ENCODE assay signal across 22 cellular contexts in genomic region chr19:46875234-46875633, GRCh38. TPM values are rescaled to one million over a fixed set of nuclear protein-coding genes. Genes with fewer than 3 reads are reported as not detected.
DNase-seq lines count a peak whose midpoint lies in the region; ATAC-seq and TF ChIP-seq lines count a peak whose summit lies in the region.
"Had no signal": no experiment of that assay in that cellular context is flagged by ENCODE, and none has a peak within 500 bp of the region (broad histone marks: within the 10 kb centered on the region; RNA-seq: fewer than 3 reads in every experiment).

No MANE protein-coding gene starts in this region.

- H4K20me1 ChIP-seq in GM23338 (replicated peaks; ENCODE audit: insufficient read depth) = peaks cover 29% of the 10 kb centered on the region; the same call in 1 of the 2 replicates

- no peak overlapping the region for H3K4me2 ChIP-seq in GM23338

- TF ChIP-seq CTCF in GM23338 (conservative IDR thresholded peaks at IDR 0.05; ENCODE audit: low read depth in 2 of 2) (no peak), WTC11 (IDR thresholded peaks at IDR 0.05) (no peak), foreskin keratinocyte (conservative IDR thresholded peaks at IDR 0.05) (no peak), osteocyte (IDR thresholded peaks at IDR 0.05) (no peak), mucosa of descending colon (IDR thresholded peaks at IDR 0.05) (no peak)

- no peaks in the 10 kb centered on the region for H3F3A ChIP-seq in GM23338 (replicated peaks; ENCODE audit: low read depth)

- H3K9me2 ChIP-seq in GM23338 (ENCODE audit: insufficient read depth) = no peaks in the 10 kb centered on the region

- H3K27me3 Mint-ChIP-seq in GM23338 (ENCODE audit: insufficient read depth, low read depth, poor library complexity) (peaks cover 12% of the 10 kb centered on the region), WTC11 (ENCODE audit: low read depth) (no peaks in the 10 kb centered on the region), osteocyte (ENCODE audit: unreplicated experiment) (no peaks in the 10 kb centered on the region)
- H3K27me3 Mint-ChIP-seq: CD4-positive, alpha-beta memory T cell; effector memory CD8-positive, alpha-beta T cell had no signal

- no peak overlapping the region for H3K4me3 ChIP-seq in GM23338
- no peak overlapping the region for H3K4me3 ChIP-seq in mucosa of descending colon
- H3K4me3 ChIP-seq: spleen had no signal

- H3K4me1 Mint-ChIP-seq in GM23338 (peaks cover 12% of the 10 kb centered on the region), WTC11 (peaks cover 9% of the 10 kb centered on the region), osteocyte (ENCODE audit: unreplicated experiment) (peaks cover 41% of the 10 kb centered on the region)
- H3K4me1 Mint-ChIP-seq: nephron progenitor cell had no signal

- DNase-seq in GM23338 (ENCODE audit: low spot score) (peak; percentile 79), WTC11 (ENCODE audit: low spot score) (no peak), foreskin keratinocyte (peak; percentile 49 to 71), osteocyte (ENCODE audit: extremely low spot score, unreplicated experiment) (no peak), NCI-H1930 (lab: John Stamatoyannopoulos, UW) (no peak), DMS114 treated with DMSO at 0.1 percent for 48 hours (lab: John Stamatoyannopoulos, UW; ENCODE audit: unreplicated experiment) (no peak), GOT3 (lab: John Stamatoyannopoulos, UW) (no peak), mucosa of descending colon (no peak)
- DNase-seq: activated CD4-positive, alpha-beta T cell treated with anti-CD3 and anti-CD28 coated beads for 48 hours; activated CD8-positive, alpha-beta memory T cell treated with anti-CD3 and anti-CD28 coated beads, Interleukin-2, amount 50 U/mL, for 48 hours; activated gamma-delta T cell; amygdala; CD4-positive, alpha-beta memory T cell; effector memory CD8-positive, alpha-beta T cell; hippocampal formation; Kasumi-1; NCI-H1092; NCI-H524; nephron progenitor cell; spleen; stimulated activated CD8-positive, alpha-beta memory T cell treated with anti-CD3 and anti-CD28 coated beads, Interleukin-4, amount 100 ng/mL, for 48 hours; SW 1271 had no signal

- H3K4me3 Mint-ChIP-seq in GM23338 = no peak overlapping the region; the same call in 2 of the 3 replicates
- no peak overlapping the region for H3K4me3 Mint-ChIP-seq in WTC11
- H3K4me3 Mint-ChIP-seq in osteocyte (ENCODE audit: unreplicated experiment) = no peak overlapping the region
- H3K4me3 Mint-ChIP-seq: CD4-positive, alpha-beta memory T cell; effector memory CD8-positive, alpha-beta T cell; nephron progenitor cell had no signal

- H3K79me2 ChIP-seq in GM23338 (replicated peaks; ENCODE audit: insufficient read depth) = peaks cover 92% of the 10 kb centered on the region

- no peaks in the 10 kb centered on the region for H3K4me1 ChIP-seq in GM23338 (ENCODE audit: insufficient read depth)
- H3K4me1 ChIP-seq in foreskin keratinocyte = peaks cover 29% of the 10 kb centered on the region
- H3K4me1 ChIP-seq in mucosa of descending colon (ENCODE audit: low read depth) = no peaks in the 10 kb centered on the region

- peak overlapping the region; percentile 80 for H3K27ac Mint-ChIP-seq in GM23338
- H3K27ac Mint-ChIP-seq in WTC11 = peak overlapping the region; percentile 98
- peak overlapping the region; percentile 69 for H3K27ac Mint-ChIP-seq in osteocyte (ENCODE audit: unreplicated experiment)
- H3K27ac Mint-ChIP-seq: nephron progenitor cell had no signal

- H3K9me3 ChIP-seq in mucosa of descending colon = no peaks in the 10 kb centered on the region
- H3K9me3 ChIP-seq: spleen had no signal

- POLR2A ChIA-PET in WTC11 (lab: Charles Lee) = no interaction called here

- H3K9me3 Mint-ChIP-seq in GM23338 = no peaks in the 10 kb centered on the region
- H3K9me3 Mint-ChIP-seq in WTC11 = no peaks in the 10 kb centered on the region
- H3K9me3 Mint-ChIP-seq in osteocyte (ENCODE audit: unreplicated experiment) = no peaks in the 10 kb centered on the region
- H3K9me3 Mint-ChIP-seq: CD4-positive, alpha-beta memory T cell; effector memory CD8-positive, alpha-beta T cell; nephron progenitor cell had no signal

- no peaks in the 10 kb centered on the region for H3K27me3 ChIP-seq in GM23338 (ENCODE audit: insufficient read depth)
- no peaks in the 10 kb centered on the region for H3K27me3 ChIP-seq in foreskin keratinocyte
- H3K27me3 ChIP-seq: spleen had no signal

- no peaks in the 10 kb centered on the region for H3K36me3 ChIP-seq in GM23338 (ENCODE audit: insufficient read depth)
- no peaks in the 10 kb centered on the region for H3K36me3 ChIP-seq in mucosa of descending colon (ENCODE audit: low read depth)

- H3K27ac ChIP-seq in GM23338 (ENCODE audit: low read depth) (peak overlapping the region; percentile 77), foreskin keratinocyte (peak overlapping the region; percentile 40)
- H3K27ac ChIP-seq: spleen had no signal

- H3K36me3 Mint-ChIP-seq in GM23338 (ENCODE audit: low read depth) (peaks cover 7% of the 10 kb centered on the region; the same call in 2 of the 3 replicates), WTC11 (peaks cover 5% of the 10 kb centered on the region), osteocyte (ENCODE audit: unreplicated experiment) (peaks cover 9% of the 10 kb centered on the region)

- CTCF ChIA-PET in WTC11 (lab: Charles Lee) = no interaction called here

- intact Hi-C loops in mucosa of descending colon (cut with DNase I, micrococcal nuclease) = no loop called here

- H2AFZ ChIP-seq in GM23338 = no peak overlapping the region

- ATAC-seq in GM23338 = peak; percentile 66
- peak; percentile 48 for ATAC-seq in WTC11
- no peak for ATAC-seq in foreskin keratinocyte
- no peak for ATAC-seq in mucosa of descending colon
- ATAC-seq: effector memory CD8-positive, alpha-beta T cell had no signal

TF ChIP-seq in GM23338, 12 proteins besides CTCF, POLR2A, EP300 and RAD21 (continues in another document):
- no peak for TF ChIP-seq ZNF114 (CRISPR knock-in tag; IDR thresholded peaks at IDR 0.05)
- TF ChIP-seq ZNF331 (CRISPR knock-in tag; IDR thresholded peaks at IDR 0.05; ENCODE audit: low read depth) = no peak
- TF ChIP-seq STAT1 (IDR thresholded peaks at IDR 0.05; ENCODE audit: unreplicated experiment) = no peak
- TF ChIP-seq NANOG (IDR thresholded peaks at IDR 0.05; ENCODE audit: borderline replicate concordance) = no peak
- no peak for TF ChIP-seq POLR2AphosphoS5 (IDR thresholded peaks at IDR 0.05; ENCODE audit: low read depth)
- no peak for TF ChIP-seq EZH2phosphoT487 (IDR thresholded peaks at IDR 0.05; ENCODE audit: unreplicated experiment)

TF ChIP-seq in WTC11, 78 proteins besides CTCF, POLR2A, EP300 and RAD21 (continues in another document):
- TF ChIP-seq GTF2I (CRISPR knock-in tag; conservative IDR thresholded peaks at IDR 0.05) (no peak), ELF4 (CRISPR knock-in tag; IDR thresholded peaks at IDR 0.05; ENCODE audit: low read depth) (no peak), KAT7 (CRISPR knock-in tag; IDR thresholded peaks at IDR 0.05; ENCODE audit: borderline replicate concordance) (no peak), MLX (CRISPR knock-in tag; IDR thresholded peaks at IDR 0.05) (no peak), MYBL2 (CRISPR knock-in tag; IDR thresholded peaks at IDR 0.05) (no peak), PRRX2 (CRISPR knock-in tag; IDR thresholded peaks at IDR 0.05) (no peak)
- TF ChIP-seq, protein P1, sequence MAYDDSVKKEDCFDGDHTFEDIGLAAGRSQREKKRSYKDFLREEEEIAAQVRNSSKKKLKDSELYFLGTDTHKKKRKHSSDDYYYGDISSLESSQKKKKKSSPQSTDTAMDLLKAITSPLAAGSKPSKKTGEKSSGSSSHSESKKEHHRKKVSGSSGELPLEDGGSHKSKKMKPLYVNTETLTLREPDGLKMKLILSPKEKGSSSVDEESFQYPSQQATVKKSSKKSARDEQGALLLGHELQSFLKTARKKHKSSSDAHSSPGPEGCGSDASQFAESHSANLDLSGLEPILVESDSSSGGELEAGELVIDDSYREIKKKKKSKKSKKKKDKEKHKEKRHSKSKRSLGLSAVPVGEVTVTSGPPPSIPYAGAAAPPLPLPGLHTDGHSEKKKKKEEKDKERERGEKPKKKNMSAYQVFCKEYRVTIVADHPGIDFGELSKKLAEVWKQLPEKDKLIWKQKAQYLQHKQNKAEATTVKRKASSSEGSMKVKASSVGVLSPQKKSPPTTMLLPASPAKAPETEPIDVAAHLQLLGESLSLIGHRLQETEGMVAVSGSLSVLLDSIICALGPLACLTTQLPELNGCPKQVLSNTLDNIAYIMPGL (CRISPR knock-in tag; IDR thresholded peaks at IDR 0.05) = no peak
- TF ChIP-seq, protein P2, sequence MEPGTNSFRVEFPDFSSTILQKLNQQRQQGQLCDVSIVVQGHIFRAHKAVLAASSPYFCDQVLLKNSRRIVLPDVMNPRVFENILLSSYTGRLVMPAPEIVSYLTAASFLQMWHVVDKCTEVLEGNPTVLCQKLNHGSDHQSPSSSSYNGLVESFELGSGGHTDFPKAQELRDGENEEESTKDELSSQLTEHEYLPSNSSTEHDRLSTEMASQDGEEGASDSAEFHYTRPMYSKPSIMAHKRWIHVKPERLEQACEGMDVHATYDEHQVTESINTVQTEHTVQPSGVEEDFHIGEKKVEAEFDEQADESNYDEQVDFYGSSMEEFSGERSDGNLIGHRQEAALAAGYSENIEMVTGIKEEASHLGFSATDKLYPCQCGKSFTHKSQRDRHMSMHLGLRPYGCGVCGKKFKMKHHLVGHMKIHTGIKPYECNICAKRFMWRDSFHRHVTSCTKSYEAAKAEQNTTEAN (CRISPR knock-in tag; IDR thresholded peaks at IDR 0.05) = no peak

RNA-seq across cellular contexts. Expression of gene ARHGAP35, which starts 14.4 kb away (rescaled TPM):
- total RNA-seq in GM23338 (2014; rRNA removed; shearing (Covaris generic)) = 49.4 and 57.7 TPM in 2 replicates
- polyA plus RNA-seq in GM23338 (2016; fragmentation: Nextera tagmentation; extraction: Ambion mirVana) = 13.6 and 14.4 TPM in 2 replicates
- total RNA-seq in WTC11 (2021) = 47.2 to 56.3 TPM (median 47.3 TPM) in 3 replicates
- total RNA-seq in foreskin keratinocyte = 39.9 and 43.3 TPM in 2 replicates
- polyA plus RNA-seq in foreskin keratinocyte = 8.2 and 9.9 TPM in 2 replicates
- total RNA-seq in osteocyte = 107 and 113 TPM in 2 replicates
- 10 to 100 TPM; 56.5 to 85.3 (median 82.7) TPM for total RNA-seq in mucosa of descending colon

RNA-seq across cellular contexts. Expression of gene AP2S1, which starts 24.6 kb away (rescaled TPM):
- 115 and 140 TPM in 2 replicates for total RNA-seq in GM23338 (2014; rRNA removed; shearing (Covaris generic))
- polyA plus RNA-seq in GM23338 (2016; fragmentation: Nextera tagmentation; extraction: Ambion mirVana) (278 and 299 TPM in 2 replicates), foreskin keratinocyte (469 and 482 TPM in 2 replicates)
- total RNA-seq in WTC11 (2021) (232 to 249 TPM (median 234 TPM) in 3 replicates), foreskin keratinocyte (310 and 317 TPM in 2 replicates), osteocyte (226 and 229 TPM in 2 replicates), mucosa of descending colon (100 to 1,000 TPM in 2 of 3 donors, 10 to 100 TPM in 1; 90.8 to 141 (median 107) TPM)

Comparison
In these comparisons a context has a peak if more than half of its experiments do, and no peak if none do; other contexts are left out.
1. ATAC-seq: peak in GM23338 (single experiment) and WTC11 (single experiment); none in foreskin keratinocyte (single experiment) and mucosa of descending colon (single experiment).
2. DNase-seq: peak in GM23338 (single experiment) and foreskin keratinocyte (2 of 2); none in WTC11 (single experiment), osteocyte (single experiment), NCI-H1930 (0 of 2), DMS114 treated with DMSO at 0.1 percent for 48 hours (single experiment), GOT3 (single experiment) and mucosa of descending colon (0 of 3).
3. Peak in every context shown above with its lines, with median percentiles within 50 percentile points of each other: H3K27ac Mint-ChIP-seq.